Comparison of ENCODE assay signal across 12 cellular contexts in genomic region chr2:15732341-15733077, GRCh38.
A peak's percentile ranks its signal among the peaks of the same experiment; 100 is the strongest.
DNase-seq lines count a peak whose midpoint lies in the region; ATAC-seq and TF ChIP-seq lines count a peak whose summit lies in the region.
"Had no signal": no experiment of that assay in that cellular context is flagged by ENCODE, and none has a peak within 500 bp of the region (broad histone marks: within the 10 kb centered on the region; RNA-seq: fewer than 3 reads in every experiment).

No MANE protein-coding gene starts in this region.

- peaks cover 5 to 8% of the 10 kb centered on the region in 2 donors for H3K27me3 Mint-ChIP-seq in natural killer cell (ENCODE audit: low read depth in 2 of 2)

- no peak overlapping the region for H3K4me3 Mint-ChIP-seq in natural killer cell
- H3K4me3 Mint-ChIP-seq: activated CD8-positive, alpha-beta T cell treated with anti-CD3 and anti-CD28 coated beads for 36 hours; CD4-positive, CD25-positive, alpha-beta regulatory T cell had no signal

- H3K4me1 ChIP-seq in left ventricle myocardium inferior (peaks cover 63% of the 10 kb centered on the region), vagina (peaks cover 50% of the 10 kb centered on the region)

- no peaks in the 10 kb centered on the region for H3K9me3 Mint-ChIP-seq in natural killer cell
- H3K9me3 Mint-ChIP-seq: activated CD8-positive, alpha-beta T cell treated with anti-CD3 and anti-CD28 coated beads for 36 hours had no signal

- H3K27ac Mint-ChIP-seq in natural killer cell, result no peak overlapping the region
- H3K27ac Mint-ChIP-seq: activated CD8-positive, alpha-beta T cell treated with anti-CD3 and anti-CD28 coated beads for 36 hours; CD4-positive, CD25-positive, alpha-beta regulatory T cell had no signal

- intact Hi-C loops in left ventricle myocardium inferior (cut with micrococcal nuclease) (no loop called here), natural killer cell (cut with micrococcal nuclease) (no loop called here), vagina (cut with DNase I) (no loop called here)

- H3K36me3 ChIP-seq in left ventricle myocardium inferior (no peaks in the 10 kb centered on the region), vagina (no peaks in the 10 kb centered on the region)

- H3K4me3 ChIP-seq in left ventricle myocardium inferior (no peak overlapping the region), vagina (no peak overlapping the region)

- peak; percentile 88 for ATAC-seq in GM19463 (IDR thresholded peaks at IDR 0.05; ENCODE audit: unreplicated experiment)
- peak; percentile 94 for ATAC-seq in HG03064 (IDR thresholded peaks at IDR 0.05; ENCODE audit: low read depth, unreplicated experiment)
- no peak for ATAC-seq in natural killer cell
- ATAC-seq: activated CD8-positive, alpha-beta T cell treated with anti-CD3 and anti-CD28 coated beads for 36 hours; Panc1 had no signal

- no peaks in the 10 kb centered on the region for H3K36me3 Mint-ChIP-seq in natural killer cell
- H3K36me3 Mint-ChIP-seq: CD4-positive, CD25-positive, alpha-beta regulatory T cell had no signal

- H3K27ac ChIP-seq in left ventricle myocardium inferior (replicated peaks) (no peak overlapping the region), vagina (no peak overlapping the region)

- H3K9me3 ChIP-seq in left ventricle myocardium inferior (replicated peaks), result peaks cover 4% of the 10 kb centered on the region
- no peaks in the 10 kb centered on the region for H3K9me3 ChIP-seq in vagina

- H3K27me3 ChIP-seq in left ventricle myocardium inferior (ENCODE audit: low read depth) (no peaks in the 10 kb centered on the region), vagina (no peaks in the 10 kb centered on the region)

- TF ChIP-seq CTCF in GM10266 (IDR thresholded peaks at IDR 0.05; ENCODE audit: control insufficient read depth, insufficient read depth, low read depth, missing control alignments) (no peak), left ventricle myocardium inferior (IDR thresholded peaks at IDR 0.05; ENCODE audit: borderline replicate concordance) (no peak), natural killer cell (IDR thresholded peaks at IDR 0.05) (no peak), vagina (IDR thresholded peaks at IDR 0.05) (no peak)

- DNase-seq in GM10266 (ENCODE audit: extremely low spot score), result peak; percentile 59
- DNase-seq in SK-N-DZ (ENCODE audit: low spot score), result peak; percentile 92
- DNase-seq in left ventricle myocardium inferior, result no peak
- no peak for DNase-seq in AML-193 (lab: John Stamatoyannopoulos, UW)
- DNase-seq in natural killer cell, result no peak
- DNase-seq in vagina (ENCODE audit: extremely low spot score in 2 of 2), result no peak
- DNase-seq: activated CD8-positive, alpha-beta T cell treated with anti-CD3 and anti-CD28 coated beads for 36 hours; CD4-positive, CD25-positive, alpha-beta regulatory T cell; central memory CD4-positive, alpha-beta T cell had no signal

- TF ChIP-seq POLR2A in vagina (IDR thresholded peaks at IDR 0.05), result no peak

- no peaks in the 10 kb centered on the region for H3K4me1 Mint-ChIP-seq in natural killer cell
- H3K4me1 Mint-ChIP-seq: CD4-positive, CD25-positive, alpha-beta regulatory T cell had no signal

Comparison
In these comparisons a context has a peak if more than half of its experiments do, and no peak if none do; other contexts are left out.
1. DNase-seq: peak in GM10266 (single experiment) and SK-N-DZ (single experiment); none in left ventricle myocardium inferior (single experiment), AML-193 (0 of 2), natural killer cell (single experiment) and vagina (0 of 2).
2. ATAC-seq: peak in GM19463 (single experiment) and HG03064 (single experiment); none in natural killer cell (0 of 3).